Comparison of ENCODE assay signal across 36 cellular contexts in genomic region chr11:45625611-45626010, GRCh38. TPM values are rescaled to one million over a fixed set of nuclear protein-coding genes. Genes with fewer than 3 reads are reported as not detected.
"Had no signal": no experiment of that assay in that cellular context is flagged by ENCODE, and none has a peak within 500 bp of the region (broad histone marks: within the 10 kb centered on the region; RNA-seq: fewer than 3 reads in every experiment).

No MANE protein-coding gene starts in this region.

- H3K9me3 ChIP-seq: MG63 had no signal

- H3K4me3 ChIP-seq: MG63 had no signal

- H3K36me3 ChIP-seq: MG63 had no signal

- H3K27ac ChIP-seq: KMS-11 had no signal

- DNase-seq: Karpas-422, Kasumi-1, MG63, MM.1S, MV-4-11, NCI-H1048, NCI-H1092, NCI-H1092 treated with DMSO at 0.1 percent for 48 hours, NCI-H1105, NCI-H1105 treated with DMSO at 0.1 percent for 48 hours, NCI-H1417, NCI-H1417 treated with DMSO at 0.1 percent for 48 hours, NCI-H1436, NCI-H1436 treated with DMSO at 0.1 percent for 48 hours, NCI-H146, NCI-H1694, NCI-H1694 treated with DMSO at 0.1 percent for 48 hours, NCI-H187, NCI-H187 treated with DMSO at 0.1 percent for 48 hours, NCI-H1930, NCI-H2029, NCI-H2029 treated with DMSO at 0.1 percent for 48 hours, NCI-H2081, NCI-H2081 treated with DMSO at 0.1 percent for 48 hours, NCI-H2107, NCI-H2171, NCI-H2171 treated with DMSO at 0.1 percent for 48 hours, NCI-H2227 treated with DMSO at 0.1 percent for 48 hours, NCI-H226, NCI-H345, NCI-H446, NCI-H446 treated with DMSO at 0.1 percent for 48 hours, NCI-H510A had no signal

RNA-seq across cellular contexts. Expression of gene CHST1, which starts 39.8 kb away (rescaled TPM):
- total RNA-seq: MCF 10A, NCI-H460 had no signal
